ENCODE assay signal across 10 cellular contexts in genomic region chr7:148882192-148882591, GRCh38. TPM values are rescaled to one million over a fixed set of nuclear protein-coding genes. Genes with fewer than 3 reads are reported as not detected.
DNase-seq lines count a peak whose midpoint lies in the region; ATAC-seq and TF ChIP-seq lines count a peak whose summit lies in the region.
"Had no signal": no experiment of that assay in that cellular context is flagged by ENCODE, and none has a peak within 500 bp of the region (broad histone marks: within the 10 kb centered on the region; RNA-seq: fewer than 3 reads in every experiment).

No MANE protein-coding gene starts in this region.

- peak overlapping the region; percentile 85 for H3K9ac ChIP-seq in mesenchymal stem cell (ENCODE audit: low read length)

- H3K27ac Mint-ChIP-seq in CD4-positive, alpha-beta T cell: peak overlapping the region; percentile 98
- H3K27ac Mint-ChIP-seq in activated T-helper 17 cell treated with anti-CD3 and anti-CD28 coated beads, Interleukin-2, amount 50 U/mL, for 72 hours: peak overlapping the region; percentile 96

- H2AK5ac ChIP-seq in mesenchymal stem cell (ENCODE audit: low read length, severe bottlenecking): no peak overlapping the region

- H3K36me3 Mint-ChIP-seq in CD4-positive, alpha-beta T cell (ENCODE audit: low read depth): peaks cover 9% of the 10 kb centered on the region
- H3K36me3 Mint-ChIP-seq in activated T-helper 17 cell treated with anti-CD3 and anti-CD28 coated beads, Interleukin-2, amount 50 U/mL, for 72 hours (ENCODE audit: low read depth): peaks cover 24% of the 10 kb centered on the region

- H3K27me3 ChIP-seq in CD4-positive, alpha-beta T cell (ENCODE audit: control insufficient read depth, insufficient read depth, low read length): no peaks in the 10 kb centered on the region
- H3K27me3 ChIP-seq in HL-60 (ENCODE audit: insufficient read depth, poor library complexity, severe bottlenecking) (no peaks in the 10 kb centered on the region), mesenchymal stem cell (ENCODE audit: control insufficient read depth in 1 of 2, insufficient read depth in 1 of 2, low read length in 2 of 2) (no peaks in the 10 kb centered on the region)
- H3K27me3 ChIP-seq: body of pancreas had no signal

- TF ChIP-seq CTCF in CD4-positive, alpha-beta T cell (IDR thresholded peaks at IDR 0.05): no peak
- no peak for TF ChIP-seq CTCF in HL-60 (IDR thresholded peaks at IDR 0.05; ENCODE audit: insufficient read depth, low read length)

- H3K36me3 ChIP-seq in mesenchymal stem cell (ENCODE audit: control insufficient read depth in 1 of 2, insufficient read depth in 2 of 2, low read depth in 1 of 2, low read length in 2 of 2): no peaks in the 10 kb centered on the region

- peaks cover 3% of the 10 kb centered on the region for H3K79me1 ChIP-seq in mesenchymal stem cell (replicated peaks; ENCODE audit: low read length, poor library complexity, severe bottlenecking)

- H4K91ac ChIP-seq in mesenchymal stem cell (ENCODE audit: low read length): no peak overlapping the region

- H2BK12ac ChIP-seq in mesenchymal stem cell (ENCODE audit: low read length in 2 of 2): no peak overlapping the region

- H3K4me3 Mint-ChIP-seq in CD4-positive, alpha-beta T cell: peak overlapping the region; percentile 76
- H3K4me3 Mint-ChIP-seq in activated T-helper 17 cell treated with anti-CD3 and anti-CD28 coated beads, Interleukin-2, amount 50 U/mL, for 72 hours: peak overlapping the region; percentile 98

- no peak overlapping the region for H4K8ac ChIP-seq in mesenchymal stem cell (ENCODE audit: low read length)

- POLR2A ChIA-PET in CD4-positive, alpha-beta T cell (lab: Charles Lee): interaction anchor here (1.0 to 3.4 kb wide), 8 partner anchors 9 to 184 kb away, joined by 3 to 68 read pairs (median 10); partner anchors contain the start of gene CUL1

- no peak overlapping the region for H3K18ac ChIP-seq in mesenchymal stem cell (ENCODE audit: low read depth in 1 of 2, low read length in 2 of 2)

- no peak for ATAC-seq in CD4-positive, alpha-beta T cell (ENCODE audit: poor library complexity)
- no peak for ATAC-seq in activated T-helper 17 cell treated with anti-CD3 and anti-CD28 coated beads, Interleukin-2, amount 50 U/mL, for 72 hours (replicated peaks)
- no peak for ATAC-seq in esophagus mucosa
- no peak for ATAC-seq in left lobe of liver
- ATAC-seq: body of pancreas had no signal

- H2BK5ac ChIP-seq in mesenchymal stem cell (ENCODE audit: low read depth, low read length, poor library complexity, severe bottlenecking): no peak overlapping the region

- no peaks in the 10 kb centered on the region for H3K9me3 ChIP-seq in CD4-positive, alpha-beta T cell (ENCODE audit: control insufficient read depth, low read length)
- no peaks in the 10 kb centered on the region for H3K9me3 ChIP-seq in mesenchymal stem cell (ENCODE audit: control insufficient read depth, low read length)
- H3K9me3 ChIP-seq: body of pancreas had no signal

- no peak for DNase-seq in CD4-positive, alpha-beta T cell
- DNase-seq in HL-60 (ENCODE audit: low read depth in 1 of 2, low spot score in 1 of 2) (no peak), mesenchymal stem cell (no peak), C1 segment of cervical spinal cord (lab: John Stamatoyannopoulos, UW) (no peak), globus pallidus (ENCODE audit: low spot score) (no peak), left lobe of liver (ENCODE audit: low spot score) (no peak)
- DNase-seq: hippocampal formation had no signal

- H3K27me3 Mint-ChIP-seq in CD4-positive, alpha-beta T cell: no peaks in the 10 kb centered on the region
- no peaks in the 10 kb centered on the region for H3K27me3 Mint-ChIP-seq in activated T-helper 17 cell treated with anti-CD3 and anti-CD28 coated beads, Interleukin-2, amount 50 U/mL, for 72 hours

- CTCF ChIA-PET in CD4-positive, alpha-beta T cell (lab: Charles Lee): interaction anchor here (1.4 to 2.0 kb wide), 3 partner anchors 26 to 184 kb away, joined by 3 to 12 read pairs (median 12); no protein-coding TSS in a partner anchor

- H3K4me2 ChIP-seq in mesenchymal stem cell (ENCODE audit: low read length, poor library complexity, severe bottlenecking): no peak overlapping the region

- no peaks in the 10 kb centered on the region for H3K9me3 Mint-ChIP-seq in CD4-positive, alpha-beta T cell
- H3K9me3 Mint-ChIP-seq in activated T-helper 17 cell treated with anti-CD3 and anti-CD28 coated beads, Interleukin-2, amount 50 U/mL, for 72 hours: no peaks in the 10 kb centered on the region

- no peak overlapping the region for H2BK15ac ChIP-seq in mesenchymal stem cell (ENCODE audit: low read depth, poor library complexity, severe bottlenecking)

- WGBS in mesenchymal stem cell: 92% methylated on average over 4 of the region's 5 CpGs

- no peak overlapping the region for H3K4ac ChIP-seq in mesenchymal stem cell (ENCODE audit: low read depth in 1 of 2, low read length in 2 of 2)

- intact Hi-C loops in CD4-positive, alpha-beta T cell (cut with DNase I, micrococcal nuclease): loop anchor here in 1 of 2 experiments (2.0 to 10.0 kb wide), 4 partner anchors 23 to 403 kb away; partner anchors contain the start of genes CUL1 and ZNF425

- H3K4me3 ChIP-seq in HL-60 (replicated peaks; ENCODE audit: insufficient read depth, low read length) (peak overlapping the region; percentile 79), mesenchymal stem cell (ENCODE audit: insufficient read depth in 1 of 2, low read depth in 1 of 2, low read length in 2 of 2) (peak overlapping the region in 1 of 2 experiments; percentile 98)

- no peak overlapping the region for H3K14ac ChIP-seq in mesenchymal stem cell (ENCODE audit: low read length in 2 of 2)

- H2AFZ ChIP-seq in mesenchymal stem cell (ENCODE audit: low read depth, low read length): no peak overlapping the region

- H3K4me1 Mint-ChIP-seq in CD4-positive, alpha-beta T cell (ENCODE audit: low read depth): peaks cover 41% of the 10 kb centered on the region
- H3K4me1 Mint-ChIP-seq in activated T-helper 17 cell treated with anti-CD3 and anti-CD28 coated beads, Interleukin-2, amount 50 U/mL, for 72 hours: peaks cover 17% of the 10 kb centered on the region

- peaks cover 3% of the 10 kb centered on the region for H3K4me1 ChIP-seq in mesenchymal stem cell (ENCODE audit: control insufficient read depth, insufficient read depth, low read depth, low read length)

- H3K23ac ChIP-seq in mesenchymal stem cell (ENCODE audit: low read length in 2 of 2): no peak overlapping the region

- no peak overlapping the region for H2BK120ac ChIP-seq in mesenchymal stem cell (ENCODE audit: low read depth, low read length)

- H3K27ac ChIP-seq in CD4-positive, alpha-beta T cell (ENCODE audit: low read depth, low read length): no peak overlapping the region
- H3K27ac ChIP-seq in HL-60 (replicated peaks) (peak overlapping the region; percentile 99), mesenchymal stem cell (ENCODE audit: low read length, poor library complexity, severe bottlenecking) (no peak overlapping the region)

RNA-seq across cellular contexts. Expression of gene EZH2, which starts 1.9 kb away (rescaled TPM):
- total RNA-seq in CD4-positive, alpha-beta T cell: 10 to 100 TPM; 16.0 to 17.6 TPM
- total RNA-seq in activated T-helper 17 cell treated with anti-CD3 and anti-CD28 coated beads, Interleukin-2, amount 50 U/mL, for 72 hours: 10 to 100 TPM; 73.2 to 77.5 TPM
- 5.9 TPM for polyA plus RNA-seq in mesenchymal stem cell (2013, experiment 1 of 2)
- polyA plus RNA-seq in mesenchymal stem cell (2013, experiment 2 of 2): 5.6 TPM
- 13.4 TPM for total RNA-seq in esophagus mucosa
- total RNA-seq in left lobe of liver: 2.5 TPM
